Comparison of ENCODE assay signal across 1 cellular context in genomic region chr11:67505605-67506396, GRCh38.
TF ChIP-seq lines count a peak whose summit lies in the region.

No MANE protein-coding gene starts in this region.

TF ChIP-seq in HepG2, 621 proteins besides CTCF, POLR2A, EP300 and RAD21 (continued from another document):
- TF ChIP-seq POGK (CRISPR knock-in tag; conservative IDR thresholded peaks at IDR 0.05) (no peak; the same call in 1 of the 2 replicates), ZBTB7B (CRISPR knock-in tag; IDR thresholded peaks at IDR 0.05) (peak; percentile 40; the same call in 1 of the 2 replicates), HNRNPL (IDR thresholded peaks at IDR 0.05; ENCODE audit: low read depth, low read length) (peak; percentile 98), ZSCAN31 (CRISPR knock-in tag; IDR thresholded peaks at IDR 0.05; ENCODE audit: low read depth) (no peak), SP4 (CRISPR knock-in tag; IDR thresholded peaks at IDR 0.05) (peak; percentile 36; the same call in 1 of the 2 replicates), STAG1 (CRISPR knock-in tag; IDR thresholded peaks at IDR 0.05) (peak; percentile 92), BRCA1 (CRISPR knock-in tag; IDR thresholded peaks at IDR 0.05) (no peak), HBP1 (CRISPR knock-in tag; IDR thresholded peaks at IDR 0.05; ENCODE audit: low read depth) (peak; percentile 83; the same call in 1 of the 2 replicates), ESRRA (CRISPR knock-in tag; IDR thresholded peaks at IDR 0.05; ENCODE audit: low read depth) (no peak; the same call in 1 of the 2 replicates), FOXJ3 (CRISPR knock-in tag; IDR thresholded peaks at IDR 0.05; ENCODE audit: borderline replicate concordance) (no peak), ZNF609 (CRISPR knock-in tag; IDR thresholded peaks at IDR 0.05; ENCODE audit: borderline replicate concordance) (peak; percentile 62)
- TF ChIP-seq, protein P1, sequence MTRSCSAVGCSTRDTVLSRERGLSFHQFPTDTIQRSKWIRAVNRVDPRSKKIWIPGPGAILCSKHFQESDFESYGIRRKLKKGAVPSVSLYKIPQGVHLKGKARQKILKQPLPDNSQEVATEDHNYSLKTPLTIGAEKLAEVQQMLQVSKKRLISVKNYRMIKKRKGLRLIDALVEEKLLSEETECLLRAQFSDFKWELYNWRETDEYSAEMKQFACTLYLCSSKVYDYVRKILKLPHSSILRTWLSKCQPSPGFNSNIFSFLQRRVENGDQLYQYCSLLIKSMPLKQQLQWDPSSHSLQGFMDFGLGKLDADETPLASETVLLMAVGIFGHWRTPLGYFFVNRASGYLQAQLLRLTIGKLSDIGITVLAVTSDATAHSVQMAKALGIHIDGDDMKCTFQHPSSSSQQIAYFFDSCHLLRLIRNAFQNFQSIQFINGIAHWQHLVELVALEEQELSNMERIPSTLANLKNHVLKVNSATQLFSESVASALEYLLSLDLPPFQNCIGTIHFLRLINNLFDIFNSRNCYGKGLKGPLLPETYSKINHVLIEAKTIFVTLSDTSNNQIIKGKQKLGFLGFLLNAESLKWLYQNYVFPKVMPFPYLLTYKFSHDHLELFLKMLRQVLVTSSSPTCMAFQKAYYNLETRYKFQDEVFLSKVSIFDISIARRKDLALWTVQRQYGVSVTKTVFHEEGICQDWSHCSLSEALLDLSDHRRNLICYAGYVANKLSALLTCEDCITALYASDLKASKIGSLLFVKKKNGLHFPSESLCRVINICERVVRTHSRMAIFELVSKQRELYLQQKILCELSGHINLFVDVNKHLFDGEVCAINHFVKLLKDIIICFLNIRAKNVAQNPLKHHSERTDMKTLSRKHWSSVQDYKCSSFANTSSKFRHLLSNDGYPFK (CRISPR knock-in tag; IDR thresholded peaks at IDR 0.05; ENCODE audit: borderline replicate concordance) = peak; percentile 63; the same call in 1 of the 2 replicates
TF ChIP-seq in HepG2: peak in this region for 169.
